ENCODE assay signal across 2 cellular contexts in genomic region chr1:155017946-155018316, GRCh38.
TF ChIP-seq lines count a peak whose summit lies in the region.

No MANE protein-coding gene starts in this region.

TF ChIP-seq in GM12891, 5 proteins besides CTCF, POLR2A, EP300 and RAD21:
- TF ChIP-seq POLR2AphosphoS5 (IDR thresholded peaks at IDR 0.05; ENCODE audit: low read depth, low read length) (no peak), SPI1 (IDR thresholded peaks at IDR 0.05; ENCODE audit: low read depth, low read length) (no peak), PAX5 (IDR thresholded peaks at IDR 0.05; ENCODE audit: insufficient read depth, low read length, severe bottlenecking) (no peak), TAF1 (IDR thresholded peaks at IDR 0.05; ENCODE audit: low read depth, low read length) (no peak), POU2F2 (IDR thresholded peaks at IDR 0.05; ENCODE audit: low read depth, low read length) (no peak)

TF ChIP-seq in endothelial cell of umbilical vein, 7 proteins besides CTCF, POLR2A, EP300 and RAD21:
- TF ChIP-seq MYC (IDR thresholded peaks at IDR 0.05; ENCODE audit: low read depth, low read length) (no peak), EZH2 (IDR thresholded peaks at IDR 0.05; ENCODE audit: borderline replicate concordance, low read depth, low read length, severe bottlenecking) (no peak), MAX (IDR thresholded peaks at IDR 0.05; ENCODE audit: insufficient read depth, insufficient read length) (no peak), JUN (IDR thresholded peaks at IDR 0.05; ENCODE audit: borderline replicate concordance, insufficient read depth, insufficient read length, low read depth) (no peak), GATA2 (IDR thresholded peaks at IDR 0.05; ENCODE audit: insufficient read depth, insufficient read length, low read depth, low read length) (no peak), POLR2AphosphoS5 (IDR thresholded peaks at IDR 0.05; ENCODE audit: insufficient read depth, low read depth, low read length) (no peak), FOS (IDR thresholded peaks at IDR 0.05; ENCODE audit: borderline replicate concordance, insufficient read depth, low read length) (no peak)
TF ChIP-seq in endothelial cell of umbilical vein: peak in this region for 0.
